Comparison of ENCODE assay signal across 13 cellular contexts in genomic region chr2:155842103-155842502, GRCh38.
A peak's percentile ranks its signal among the peaks of the same experiment; 100 is the strongest.
DNase-seq lines count a peak whose midpoint lies in the region; ATAC-seq and TF ChIP-seq lines count a peak whose summit lies in the region.
"Had no signal": no experiment of that assay in that cellular context is flagged by ENCODE, and none has a peak within 500 bp of the region (broad histone marks: within the 10 kb centered on the region; RNA-seq: fewer than 3 reads in every experiment).

No MANE protein-coding gene starts in this region.

- no CpG with 5 or more reads among the region's 6 CpGs for WGBS in H9 (ENCODE audit: extremely low coverage, insufficient read length, low lambda C conversion rate)
- WGBS in endodermal cell (ENCODE audit: insufficient coverage in 1 of 2, insufficient read length in 1 of 2), 2 experiments = 64 to 70% methylated on average over 5 to 6 of the region's 6 CpGs

- no peaks in the 10 kb centered on the region for H4K20me1 ChIP-seq in H9 (ENCODE audit: control insufficient read depth, insufficient read depth, insufficient read length)

- H3K36me3 Mint-ChIP-seq in H9 (ENCODE audit: insufficient read depth in 1 of 3, low read depth in 3 of 3) (no peaks in the 10 kb centered on the region), endodermal cell (ENCODE audit: low read depth) (no peaks in the 10 kb centered on the region), osteocyte (ENCODE audit: unreplicated experiment) (no peaks in the 10 kb centered on the region)

- H3K4me3 ChIP-seq in SK-N-MC (peak overlapping the region; percentile 26; the same call in 1 of the 2 replicates), endodermal cell (ENCODE audit: low read length) (no peak overlapping the region)
- H3K4me3 ChIP-seq: gastrocnemius medialis, left lung had no signal

- H2BK12ac ChIP-seq in H9 (ENCODE audit: insufficient read length, low read depth, low read length) = no peak overlapping the region

- H3K4me1 ChIP-seq in H9 (ENCODE audit: insufficient read depth, low read length) (peaks cover 12% of the 10 kb centered on the region; the same call in 1 of the 2 replicates), endodermal cell (ENCODE audit: control insufficient read depth, insufficient read depth, low read length) (no peaks in the 10 kb centered on the region)
- H3K4me1 ChIP-seq: gastrocnemius medialis, left lung had no signal

- no peak overlapping the region for H4K5ac ChIP-seq in H9 (ENCODE audit: insufficient read length, low read depth, low read length)

- no peaks in the 10 kb centered on the region for H3K79me1 ChIP-seq in H9 (ENCODE audit: insufficient read depth, low read depth, low read length, poor library complexity, severe bottlenecking)

- H3K4me1 Mint-ChIP-seq in H9 (peaks cover 32 to 47% of the 10 kb centered on the region in 2 experiments), endodermal cell (peaks cover 22% of the 10 kb centered on the region), osteocyte (ENCODE audit: unreplicated experiment) (peaks cover 3% of the 10 kb centered on the region)

- H3K36me3 ChIP-seq in SK-N-MC (ENCODE audit: insufficient read depth, low read length) (no peaks in the 10 kb centered on the region), endodermal cell (ENCODE audit: control insufficient read depth, insufficient read depth, low read length) (no peaks in the 10 kb centered on the region)
- H3K36me3 ChIP-seq: gastrocnemius medialis, left lung had no signal

- H3K9me3 Mint-ChIP-seq in H9 = no peaks in the 10 kb centered on the region
- H3K9me3 Mint-ChIP-seq in endodermal cell = no peaks in the 10 kb centered on the region
- no peaks in the 10 kb centered on the region for H3K9me3 Mint-ChIP-seq in osteocyte (ENCODE audit: unreplicated experiment)
- H3K9me3 Mint-ChIP-seq: activated T-helper 2 cell treated with anti-CD3 and anti-CD28 coated beads, Interferon-gamma antibody, Interleukin-2, Interleukin-4, amounts not matched to agents 10 μg/mL and 5 μg/mL and 100 μg/mL, durations not matched to agents 14 hours and 24 hours and 36 hours had no signal

- H3K27me3 Mint-ChIP-seq in H9 (ENCODE audit: low read depth) (no peaks in the 10 kb centered on the region), endodermal cell (ENCODE audit: insufficient read depth) (no peaks in the 10 kb centered on the region), osteocyte (ENCODE audit: unreplicated experiment) (no peaks in the 10 kb centered on the region)

- 0 out of 5 replicates have a peak overlapping the region, but pooled peaks of 1 of the 2 experiments have one; percentile 1 for H3K4me3 Mint-ChIP-seq in H9
- H3K4me3 Mint-ChIP-seq in endodermal cell = no peak overlapping the region
- peak overlapping the region; percentile 15 for H3K4me3 Mint-ChIP-seq in osteocyte (ENCODE audit: unreplicated experiment)

- no peak overlapping the region for H2BK5ac ChIP-seq in H9 (ENCODE audit: insufficient read length, low read length)

- ATAC-seq in HG03521 (IDR thresholded peaks at IDR 0.05; ENCODE audit: unreplicated experiment) = no peak
- ATAC-seq: gastrocnemius medialis, left lung had no signal

- H3K27ac Mint-ChIP-seq in H9 = peak overlapping the region; percentile 76 to 90 (median 87); a peak in 6 of 7 replicates
- peak overlapping the region; percentile 17 for H3K27ac Mint-ChIP-seq in endodermal cell
- H3K27ac Mint-ChIP-seq in osteocyte (ENCODE audit: unreplicated experiment) = no peak overlapping the region
- H3K27ac Mint-ChIP-seq: activated T-helper 2 cell treated with anti-CD3 and anti-CD28 coated beads, Interferon-gamma antibody, Interleukin-2, Interleukin-4, amounts not matched to agents 10 μg/mL and 5 μg/mL and 100 μg/mL, durations not matched to agents 14 hours and 24 hours and 36 hours had no signal

- H3K9ac ChIP-seq in H9 (ENCODE audit: extremely low read depth, insufficient read length, low read length) (no peak overlapping the region), SK-N-MC (ENCODE audit: insufficient read length) (no peak overlapping the region), endodermal cell (ENCODE audit: extremely low read depth, low read length, poor library complexity, severe bottlenecking) (no peak overlapping the region)

- no peak overlapping the region for H2BK120ac ChIP-seq in H9 (ENCODE audit: low read depth, low read length, poor library complexity, severe bottlenecking)

- no peak overlapping the region for H3K23ac ChIP-seq in H9 (ENCODE audit: insufficient read length, low read depth, low read length)

- no peaks in the 10 kb centered on the region for H3K9me3 ChIP-seq in H9 (ENCODE audit: control insufficient read depth, low read depth, low read length)
- no peaks in the 10 kb centered on the region for H3K9me3 ChIP-seq in SK-N-MC (ENCODE audit: low read depth, low read length)
- H3K9me3 ChIP-seq in endodermal cell (ENCODE audit: control insufficient read depth, low read length) = no peaks in the 10 kb centered on the region
- H3K9me3 ChIP-seq: gastrocnemius medialis, left lung had no signal

- H3K18ac ChIP-seq in H9 (ENCODE audit: insufficient read length, low read depth, low read length) = no peak overlapping the region

- no peak overlapping the region for H2BK20ac ChIP-seq in H9 (ENCODE audit: low read depth, low read length, poor library complexity, severe bottlenecking)

- H3K4me2 ChIP-seq in H9 (ENCODE audit: insufficient read depth, insufficient read length, low read length) = peak overlapping the region; percentile 57

- H3K79me2 ChIP-seq in H9 (ENCODE audit: insufficient read depth, low read length) = no peaks in the 10 kb centered on the region

- no peak overlapping the region for H2AFZ ChIP-seq in H9 (ENCODE audit: low read length)

- peak overlapping the region; percentile 92 for H3K27ac ChIP-seq in H9 (ENCODE audit: insufficient read length, low read depth, low read length)
- peak overlapping the region; percentile 92 for H3K27ac ChIP-seq in SK-N-MC
- no peak overlapping the region for H3K27ac ChIP-seq in endodermal cell (ENCODE audit: low read depth, low read length)
- H3K27ac ChIP-seq: gastrocnemius medialis, left lung had no signal

- no peak overlapping the region for H4K91ac ChIP-seq in H9 (ENCODE audit: insufficient read length, low read depth, low read length)

- H3K14ac ChIP-seq in H9 (ENCODE audit: insufficient read depth, low read length) = no peak overlapping the region

- H2AK5ac ChIP-seq in H9 (ENCODE audit: insufficient read length, low read length) = no peak overlapping the region

- H3K4ac ChIP-seq in H9 (ENCODE audit: low read depth, low read length) = no peak overlapping the region

- H3K27me3 ChIP-seq in H9 (ENCODE audit: insufficient read depth, low read length) (no peaks in the 10 kb centered on the region), endodermal cell (ENCODE audit: control insufficient read depth, insufficient read depth, low read length, poor library complexity, severe bottlenecking) (no peaks in the 10 kb centered on the region)
- H3K27me3 ChIP-seq: gastrocnemius medialis, left lung had no signal

- H2BK15ac ChIP-seq in H9 (ENCODE audit: low read depth, low read length) = no peak overlapping the region

- TF ChIP-seq CTCF in H9 (conservative IDR thresholded peaks at IDR 0.05) (no peak), endodermal cell (conservative IDR thresholded peaks at IDR 0.05) (no peak), osteocyte (IDR thresholded peaks at IDR 0.05) (no peak)

- no peak overlapping the region for H4K8ac ChIP-seq in H9 (replicated peaks; ENCODE audit: insufficient read length, low read depth, low read length)

- no peak overlapping the region for H3K56ac ChIP-seq in H9 (ENCODE audit: insufficient read length, low read depth, low read length)

- peak overlapping the region; percentile 53 for H3T11ph ChIP-seq in H9 (ENCODE audit: low read length)

- no peaks in the 10 kb centered on the region for H3K23me2 ChIP-seq in H9 (ENCODE audit: insufficient read length, low read depth, low read length, poor library complexity, severe bottlenecking)

- no peak for DNase-seq in H9
- DNase-seq in SK-N-MC (ENCODE audit: low read depth, low spot score) = no peak
- no peak for DNase-seq in endodermal cell
- DNase-seq in osteocyte (ENCODE audit: extremely low spot score, unreplicated experiment) = no peak
- no peak for DNase-seq in Kasumi-1 (lab: John Stamatoyannopoulos, UW)
- DNase-seq in superior temporal gyrus (ENCODE audit: extremely low spot score) = no peak
- DNase-seq in SIG-M5 (lab: John Stamatoyannopoulos, UW) = no peak
- DNase-seq: gastrocnemius medialis, left lung, NCI-H1105, NCI-H2227 treated with DMSO at 0.1 percent for 48 hours had no signal
